ENCODE assay signal across 16 cellular contexts in genomic region chr1:89705901-89706699, GRCh38.
DNase-seq lines count a peak whose midpoint lies in the region; ATAC-seq and TF ChIP-seq lines count a peak whose summit lies in the region.
"Had no signal": no experiment of that assay in that cellular context is flagged by ENCODE, and none has a peak within 500 bp of the region (broad histone marks: within the 10 kb centered on the region; RNA-seq: fewer than 3 reads in every experiment).

No MANE protein-coding gene starts in this region.

- TF ChIP-seq CTCF in choroid plexus epithelial cell (conservative IDR thresholded peaks at IDR 0.05; ENCODE audit: low read depth, low read length) = no peak

- ATAC-seq in GM18517 (IDR thresholded peaks at IDR 0.05; ENCODE audit: unreplicated experiment) (peak; percentile 76), GM21576 (IDR thresholded peaks at IDR 0.05; ENCODE audit: unreplicated experiment) (peak; percentile 80), HG03354 (IDR thresholded peaks at IDR 0.05; ENCODE audit: poor library complexity, severe bottlenecking, unreplicated experiment) (peak; percentile 79)
- ATAC-seq: HCT116 had no signal

- intact Hi-C loops in posterior vena cava (cut with DNase I) = no loop called here

- DNase-seq in choroid plexus epithelial cell (ENCODE audit: low read depth) = peak; percentile 19
- no peak for DNase-seq in NCI-H510A (lab: John Stamatoyannopoulos, UW)
- no peak for DNase-seq in Kasumi-1 (lab: John Stamatoyannopoulos, UW)
- no peak for DNase-seq in NCI-H187 treated with DMSO at 0.1 percent for 48 hours (lab: John Stamatoyannopoulos, UW)
- no peak for DNase-seq in posterior vena cava (ENCODE audit: low spot score)
- DNase-seq: activated gamma-delta T cell treated with Interleukin-2 at 50 U/mL for 16 hours, Caco-2, kidney glomerular epithelial cell, nephron progenitor cell, Peyer's patch, WERI-Rb-1 had no signal

- no peak overlapping the region for H3K4me3 ChIP-seq in choroid plexus epithelial cell (ENCODE audit: low read depth, low read length)
- H3K4me3 ChIP-seq: Peyer's patch, smooth muscle cell had no signal
